12 cellular contexts compared by ENCODE assay signal in the genomic region with DNA sequence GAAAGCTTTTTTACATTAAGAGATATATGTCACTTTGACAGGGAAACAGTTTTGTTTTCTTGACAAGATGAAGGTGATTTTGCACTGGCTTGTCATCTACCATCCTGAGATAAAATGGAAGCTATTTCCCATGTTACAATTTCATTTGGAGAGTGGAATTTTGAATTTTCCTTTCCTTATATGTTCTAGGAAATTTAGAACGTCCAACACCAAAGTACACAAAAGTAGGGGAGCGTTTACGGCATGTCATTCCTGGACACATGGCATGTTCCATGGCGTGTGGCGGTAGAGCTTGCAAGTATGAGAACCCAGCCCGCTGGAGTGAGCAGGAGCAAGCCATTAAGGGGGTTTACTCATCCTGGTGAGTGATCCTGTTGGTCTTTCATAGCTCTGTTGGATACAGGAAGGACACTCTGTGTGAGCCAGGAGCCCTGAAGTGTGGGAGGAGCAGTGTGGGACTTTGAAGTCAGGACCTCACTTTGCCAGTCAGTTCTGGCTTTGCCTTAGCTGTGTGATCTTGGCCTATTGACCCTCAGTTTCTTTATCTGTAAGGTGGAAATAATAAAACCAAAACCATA. TPM values are rescaled to one million over a fixed set of nuclear protein-coding genes. Genes with fewer than 3 reads are reported as not detected.
DNase-seq lines count a peak whose midpoint lies in the region; ATAC-seq and TF ChIP-seq lines count a peak whose summit lies in the region.
"Had no signal": no experiment of that assay in that cellular context is flagged by ENCODE, and none has a peak within 500 bp of the region (broad histone marks: within the 10 kb centered on the region; RNA-seq: fewer than 3 reads in every experiment).

No MANE protein-coding gene starts in this region.

- H3K36me3 ChIP-seq in left ventricle myocardium inferior (peaks cover 9% of the 10 kb centered on the region), right atrium auricular region (no peaks in the 10 kb centered on the region), iPS-18a (ENCODE audit: control insufficient read depth, low read depth, low read length) (no peaks in the 10 kb centered on the region), tibial nerve (no peaks in the 10 kb centered on the region)

- peak; percentile 91 for ATAC-seq in WTC11
- no peak for ATAC-seq in HG03442 (IDR thresholded peaks at IDR 0.05; ENCODE audit: unreplicated experiment)

- H3K27me3 ChIP-seq in left ventricle myocardium inferior (ENCODE audit: low read depth): no peaks in the 10 kb centered on the region
- no peaks in the 10 kb centered on the region for H3K27me3 ChIP-seq in right atrium auricular region
- H3K27me3 ChIP-seq in iPS-18a (ENCODE audit: control insufficient read depth, insufficient read depth, low read length): no peaks in the 10 kb centered on the region
- H3K27me3 ChIP-seq in tibial nerve: no peaks in the 10 kb centered on the region

- CTCF ChIA-PET in WTC11 (lab: Charles Lee): interaction anchor here (0.9 to 2.0 kb wide), 7 partner anchors 11 to 128 kb away, joined by 3 to 12 read pairs (median 5); no protein-coding TSS in a partner anchor

- H3K9me3 Mint-ChIP-seq in WTC11: no peaks in the 10 kb centered on the region

- 46 to 64% methylated on average over 6 of the region's 6 CpGs for WGBS in tibial nerve, 2 donors

- H3K27me3 Mint-ChIP-seq in WTC11 (ENCODE audit: low read depth): no peaks in the 10 kb centered on the region

- H3K4me3 ChIP-seq in left ventricle myocardium inferior: no peak overlapping the region
- no peak overlapping the region for H3K4me3 ChIP-seq in right atrium auricular region
- H3K4me3 ChIP-seq in iPS-18a (ENCODE audit: low read length): peak overlapping the region; percentile 51
- peak overlapping the region in 3 of 4 donors; percentile 20 to 51 (median 37) for H3K4me3 ChIP-seq in tibial nerve

- POLR2A ChIA-PET in WTC11 (lab: Charles Lee): interaction anchor here (0.6 to 2.0 kb wide), 3 partner anchors 10 to 137 kb away, joined by 3 to 5 read pairs (median 4); no protein-coding TSS in a partner anchor

- intact Hi-C loops in left ventricle myocardium inferior (cut with micrococcal nuclease): loop anchor here (10.0 kb wide), 1 partner anchor 50 kb away; no protein-coding TSS in a partner anchor

- peak overlapping the region; percentile 30; the same call in 1 of the 2 replicates for H3K4me3 Mint-ChIP-seq in WTC11

- no peak for DNase-seq in left ventricle myocardium inferior
- DNase-seq in right atrium auricular region (ENCODE audit: low spot score): no peak
- peak; percentile 45 for DNase-seq in WTC11 (ENCODE audit: low spot score)
- DNase-seq in tibial nerve (ENCODE audit: low spot score in 2 of 2): no peak
- no peak for DNase-seq in amniotic stem cell (lab: John Stamatoyannopoulos, UW)
- no peak for DNase-seq in activated naive CD4-positive, alpha-beta T cell (lab: John Stamatoyannopoulos, UW)
- DNase-seq: activated CD4-positive, CD25-positive, alpha-beta regulatory T cell; AML-193; NCI-H187; stimulated activated CD4-positive, alpha-beta T cell treated with anti-CD3 and anti-CD28 coated beads, Interleukin-2, amount 100 ng/mL, for 48 hours had no signal

- H3K9me3 ChIP-seq in left ventricle myocardium inferior (replicated peaks) (no peaks in the 10 kb centered on the region), right atrium auricular region (no peaks in the 10 kb centered on the region), iPS-18a (ENCODE audit: control insufficient read depth, low read depth, low read length) (no peaks in the 10 kb centered on the region), tibial nerve (no peaks in the 10 kb centered on the region)

- peak overlapping the region; percentile 57 for H3K9ac ChIP-seq in iPS-18a (ENCODE audit: low read length)

- peak in 1 of 2 donors; percentile 15 for TF ChIP-seq EP300 in tibial nerve (IDR thresholded peaks at IDR 0.05)

- H3K36me3 Mint-ChIP-seq in WTC11: peaks cover 7% of the 10 kb centered on the region; the same call in 1 of the 2 replicates

- H3K4me1 ChIP-seq in left ventricle myocardium inferior (peaks cover 55% of the 10 kb centered on the region), right atrium auricular region (peaks cover 0 to 31% of the 10 kb centered on the region in 2 donors), iPS-18a (ENCODE audit: control insufficient read depth, low read depth, low read length) (peaks cover 18% of the 10 kb centered on the region), tibial nerve (peaks cover 0 to 51% (median 13%) of the 10 kb centered on the region in 4 donors)

- peak overlapping the region; percentile 10; the same call in 1 of the 2 replicates for H3K27ac Mint-ChIP-seq in WTC11

- H3K27ac ChIP-seq in left ventricle myocardium inferior (replicated peaks): peak overlapping the region; percentile 75
- no peak overlapping the region for H3K27ac ChIP-seq in right atrium auricular region
- no peak overlapping the region for H3K27ac ChIP-seq in iPS-18a (ENCODE audit: low read length)
- peak overlapping the region in 3 of 4 donors; percentile 66 to 92 (median 88) for H3K27ac ChIP-seq in tibial nerve

- peaks cover 32% of the 10 kb centered on the region for H3K4me1 Mint-ChIP-seq in WTC11

- TF ChIP-seq POLR2A in tibial nerve (IDR thresholded peaks at IDR 0.05): no peak

- TF ChIP-seq CTCF in left ventricle myocardium inferior (IDR thresholded peaks at IDR 0.05; ENCODE audit: borderline replicate concordance) (no peak), right atrium auricular region (IDR thresholded peaks at IDR 0.05) (no peak), WTC11 (IDR thresholded peaks at IDR 0.05) (no peak), tibial nerve (IDR thresholded peaks at IDR 0.05) (no peak)

TF ChIP-seq in WTC11, 78 proteins besides CTCF, POLR2A, EP300 and RAD21:
- TF ChIP-seq PRDM15 (CRISPR knock-in tag; IDR thresholded peaks at IDR 0.05): no peak
- peak; percentile 64; the same call in 1 of the 2 replicates for TF ChIP-seq ZNF423 (CRISPR knock-in tag; IDR thresholded peaks at IDR 0.05)
- TF ChIP-seq CBFB (CRISPR knock-in tag; IDR thresholded peaks at IDR 0.05; ENCODE audit: low read depth): no peak
- peak; percentile 52; the same call in 1 of the 2 replicates for TF ChIP-seq TEAD1 (CRISPR knock-in tag; IDR thresholded peaks at IDR 0.05)
TF ChIP-seq in WTC11: peak in this region for 2.

RNA-seq across cellular contexts. Expression of gene PTPDC1, which starts 0.9 kb away (rescaled TPM):
- 7.9 TPM for total RNA-seq in left ventricle myocardium inferior
- 10 to 100 TPM in 1 of 2 donors, 1 to 10 TPM in 1; 9.6 to 10.2 TPM for total RNA-seq in right atrium auricular region
- total RNA-seq in WTC11 (2021): 8.9 to 9.5 TPM (median 9.2 TPM) in 3 replicates
- 10 to 100 TPM; 43.8 to 80.2 (median 65.3) TPM for total RNA-seq in tibial nerve

Comparison
In these comparisons a context has a peak if more than half of its experiments do, and no peak if none do; other contexts are left out.
1. H3K27ac ChIP-seq: peak in left ventricle myocardium inferior (single experiment) and tibial nerve (3 of 4); none in right atrium auricular region (0 of 2) and iPS-18a (single experiment).
2. H3K4me3 ChIP-seq: peak in iPS-18a (single experiment) and tibial nerve (3 of 4); none in left ventricle myocardium inferior (single experiment) and right atrium auricular region (0 of 2).